ENCODE assay signal across 34 cellular contexts in genomic region chr17:34656801-34657200, GRCh38.
"Had no signal": no experiment of that assay in that cellular context is flagged by ENCODE, and none has a peak within 500 bp of the region (broad histone marks: within the 10 kb centered on the region; RNA-seq: fewer than 3 reads in every experiment).

No MANE protein-coding gene starts in this region.

- FAIRE-seq: astrocyte, bronchial epithelial cell had no signal

- DNase-seq: activated effector memory CD4-positive, alpha-beta T cell treated with anti-CD3 and anti-CD28 coated beads, Interleukin-2, amount 50 U/mL, for 16 hours; activated effector memory CD4-positive, alpha-beta T cell treated with Interleukin-2 at 50 U/mL for 16 hours; activated gamma-delta T cell; activated gamma-delta T cell treated with Interleukin-2 at 50 U/mL for 16 hours; activated naive CD4-positive, alpha-beta T cell; activated naive CD4-positive, alpha-beta T cell treated with anti-CD3 and anti-CD28 coated beads for 36 hours; activated naive CD4-positive, alpha-beta T cell treated with anti-CD3 and anti-CD28 coated beads, Interleukin-2, amount 10 ng/mL, durations not matched to agents 7 days and 5 days; activated naive CD4-positive, alpha-beta T cell treated with anti-CD3 and anti-CD28 coated beads, Interleukin-2, amount 50 U/mL, for 16 hours; activated naive CD4-positive, alpha-beta T cell treated with Interleukin-2 at 50 U/mL for 16 hours; activated naive CD8-positive, alpha-beta T cell treated with anti-CD3 and anti-CD28 coated beads for 36 hours; activated naive CD8-positive, alpha-beta T cell treated with anti-CD3 and anti-CD28 coated beads, Interleukin-2, amount 10 ng/mL, durations not matched to agents 7 days and 5 days; activated naive CD8-positive, alpha-beta T cell treated with anti-CD3 and anti-CD28 coated beads, Interleukin-2, amount 50 U/mL, for 24 hours; activated T-cell treated with anti-CD3 and anti-CD28 coated beads, Interleukin-2, amount 50 U/mL, for 1 hour; activated T-cell treated with anti-CD3 and anti-CD28 coated beads, Interleukin-2, amount 50 U/mL, for 24 hours; activated T-cell treated with anti-CD3 and anti-CD28 coated beads, Interleukin-2, amount 50 U/mL, for 4 hours; activated T-cell treated with anti-CD3 and anti-CD28 coated beads, Interleukin-2, amount 50 U/mL, for 48 hours; activated T-cell treated with anti-CD3 and anti-CD28 coated beads, Interleukin-2, amount 50 U/mL, for 72 hours; adrenal gland; amniotic stem cell; amygdala; anterior cingulate cortex; aorta; body of pancreas; brain microvascular endothelial cell; caudate nucleus; central memory CD4-positive, alpha-beta T cell; cerebellar nuclear complex had no signal

- H3K27me3 ChIP-seq: adrenal gland, ascending aorta, body of pancreas, brain microvascular endothelial cell, cardiac muscle cell had no signal

- H3K9me3 ChIP-seq: adrenal gland, ascending aorta, body of pancreas, breast epithelium had no signal

- H3K4me3 ChIP-seq: adrenal gland, ascending aorta, body of pancreas, breast epithelium, cardiac muscle cell had no signal

- H3K36me3 ChIP-seq: adrenal gland, ascending aorta, brain microvascular endothelial cell, breast epithelium, cardiac muscle cell had no signal

- ATAC-seq: activated naive CD4-positive, alpha-beta T cell treated with anti-CD3 and anti-CD28 coated beads, Interleukin-2, amount 50 U/mL, for 72 hours; activated naive CD8-positive, alpha-beta T cell treated with anti-CD3 and anti-CD28 coated beads, Interleukin-2, amount 50 U/mL, for 24 hours; activated T-cell treated with anti-CD3 and anti-CD28 coated beads, Interleukin-2, amount 50 U/mL, for 4 hours; activated T-cell treated with anti-CD3 and anti-CD28 coated beads, Interleukin-2, amount 50 U/mL, for 72 hours; activated T-helper 17 cell treated with anti-CD3 and anti-CD28 coated beads, Interleukin-2, amount 50 U/mL, for 72 hours; body of pancreas had no signal

- H3K27ac ChIP-seq: adrenal gland, ascending aorta, body of pancreas, brain microvascular endothelial cell, breast epithelium, cardiac muscle cell had no signal

- H3K4me1 ChIP-seq: adrenal gland, ascending aorta, body of pancreas, breast epithelium had no signal
